ENCODE assay signal across 19 cellular contexts in the genomic region with DNA sequence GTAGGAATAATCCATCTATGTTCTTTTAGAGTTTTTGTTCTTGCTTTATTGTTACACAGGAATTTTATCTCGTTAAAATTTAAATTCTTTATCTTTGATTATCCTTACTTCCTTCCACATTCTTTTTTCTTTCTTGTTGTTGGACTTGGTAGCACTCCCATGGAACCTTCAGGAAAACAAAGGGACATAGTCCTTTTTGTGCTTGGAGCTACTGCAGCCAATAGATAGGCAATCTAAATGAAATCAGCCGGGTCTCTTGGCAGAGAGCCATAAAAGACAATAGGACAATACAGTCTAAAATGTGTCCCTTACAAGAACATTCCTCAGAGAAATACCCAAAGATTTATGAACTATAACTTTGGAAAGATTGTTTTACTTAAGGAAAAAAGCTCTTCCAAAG.
"Had no signal": no experiment of that assay in that cellular context is flagged by ENCODE, and none has a peak within 500 bp of the region (broad histone marks: within the 10 kb centered on the region; RNA-seq: fewer than 3 reads in every experiment).

No MANE protein-coding gene starts in this region.

- H3K4me3 ChIP-seq: adrenal gland, breast epithelium, coronary artery, gastroesophageal sphincter, heart left ventricle, mucosa of descending colon, prostate gland, right atrium auricular region had no signal

- H3K27me3 Mint-ChIP-seq: naive B cell had no signal

- ATAC-seq: activated naive CD4-positive, alpha-beta T cell treated with anti-CD3 and anti-CD28 coated beads, Interleukin-2, amount 50 U/mL, for 72 hours; activated T-cell treated with anti-CD3 and anti-CD28 coated beads, Interleukin-2, amount 50 U/mL, for 72 hours; gastroesophageal sphincter; heart left ventricle; left ventricle myocardium superior had no signal

- DNase-seq: activated CD4-positive, alpha-beta T cell treated with anti-CD3 and anti-CD28 coated beads, Interleukin-2, amount 50 U/mL, for 1 hour; activated CD4-positive, CD25-positive, alpha-beta regulatory T cell treated with anti-CD3 and anti-CD28 coated beads, Interleukin-2, amount 50 U/mL, for 72 hours; activated gamma-delta T cell; activated T-cell treated with anti-CD3 and anti-CD28 coated beads, Interleukin-2, amount 50 U/mL, for 72 hours; adrenal gland; heart left ventricle; left ventricle myocardium superior; mucosa of descending colon; naive B cell; stimulated activated CD4-positive, alpha-beta T cell treated with anti-CD3 and anti-CD28 coated beads, Interleukin-12 subunit alpha, Interleukin-12 subunit beta, amount 100 ng/mL, for 4 hours; stimulated activated CD4-positive, alpha-beta T cell treated with anti-CD3 and anti-CD28 coated beads, Interleukin-1b, Interleukin-23, amount 100 ng/mL, for 48 hours; stimulated activated CD8-positive, alpha-beta memory T cell treated with anti-CD3 and anti-CD28 coated beads, Interleukin-4, amount 100 ng/mL, for 48 hours; stimulated activated naive CD4-positive, alpha-beta T cell had no signal

- H3K9me3 ChIP-seq: adrenal gland, breast epithelium, gastroesophageal sphincter, heart left ventricle, mucosa of descending colon, prostate gland, right atrium auricular region had no signal

- H3K36me3 ChIP-seq: adrenal gland, breast epithelium, gastroesophageal sphincter, heart left ventricle, prostate gland, right atrium auricular region had no signal

- H3K27ac Mint-ChIP-seq: activated naive CD4-positive, alpha-beta T cell treated with anti-CD3 and anti-CD28 coated beads, Interleukin-2, amount 50 U/mL, for 72 hours; activated T-cell treated with anti-CD3 and anti-CD28 coated beads, Interleukin-2, amount 50 U/mL, for 72 hours; naive B cell had no signal

- H3K4me1 Mint-ChIP-seq: naive B cell had no signal

- H3K36me3 Mint-ChIP-seq: activated naive CD4-positive, alpha-beta T cell treated with anti-CD3 and anti-CD28 coated beads, Interleukin-2, amount 50 U/mL, for 72 hours; naive B cell had no signal

- H3K27ac ChIP-seq: adrenal gland, breast epithelium, coronary artery, gastroesophageal sphincter, heart left ventricle, prostate gland, right atrium auricular region had no signal

- H3K9me3 Mint-ChIP-seq: activated naive CD4-positive, alpha-beta T cell treated with anti-CD3 and anti-CD28 coated beads, Interleukin-2, amount 50 U/mL, for 72 hours; activated T-cell treated with anti-CD3 and anti-CD28 coated beads, Interleukin-2, amount 50 U/mL, for 72 hours had no signal

- H3K27me3 ChIP-seq: adrenal gland, breast epithelium, gastroesophageal sphincter, heart left ventricle, right atrium auricular region had no signal

- H3K4me1 ChIP-seq: adrenal gland, breast epithelium, gastroesophageal sphincter, heart left ventricle, prostate gland, right atrium auricular region had no signal

- H3K4me3 Mint-ChIP-seq: activated T-cell treated with anti-CD3 and anti-CD28 coated beads, Interleukin-2, amount 50 U/mL, for 72 hours; naive B cell had no signal
